1 cellular context compared by ENCODE assay signal in the genomic region with DNA sequence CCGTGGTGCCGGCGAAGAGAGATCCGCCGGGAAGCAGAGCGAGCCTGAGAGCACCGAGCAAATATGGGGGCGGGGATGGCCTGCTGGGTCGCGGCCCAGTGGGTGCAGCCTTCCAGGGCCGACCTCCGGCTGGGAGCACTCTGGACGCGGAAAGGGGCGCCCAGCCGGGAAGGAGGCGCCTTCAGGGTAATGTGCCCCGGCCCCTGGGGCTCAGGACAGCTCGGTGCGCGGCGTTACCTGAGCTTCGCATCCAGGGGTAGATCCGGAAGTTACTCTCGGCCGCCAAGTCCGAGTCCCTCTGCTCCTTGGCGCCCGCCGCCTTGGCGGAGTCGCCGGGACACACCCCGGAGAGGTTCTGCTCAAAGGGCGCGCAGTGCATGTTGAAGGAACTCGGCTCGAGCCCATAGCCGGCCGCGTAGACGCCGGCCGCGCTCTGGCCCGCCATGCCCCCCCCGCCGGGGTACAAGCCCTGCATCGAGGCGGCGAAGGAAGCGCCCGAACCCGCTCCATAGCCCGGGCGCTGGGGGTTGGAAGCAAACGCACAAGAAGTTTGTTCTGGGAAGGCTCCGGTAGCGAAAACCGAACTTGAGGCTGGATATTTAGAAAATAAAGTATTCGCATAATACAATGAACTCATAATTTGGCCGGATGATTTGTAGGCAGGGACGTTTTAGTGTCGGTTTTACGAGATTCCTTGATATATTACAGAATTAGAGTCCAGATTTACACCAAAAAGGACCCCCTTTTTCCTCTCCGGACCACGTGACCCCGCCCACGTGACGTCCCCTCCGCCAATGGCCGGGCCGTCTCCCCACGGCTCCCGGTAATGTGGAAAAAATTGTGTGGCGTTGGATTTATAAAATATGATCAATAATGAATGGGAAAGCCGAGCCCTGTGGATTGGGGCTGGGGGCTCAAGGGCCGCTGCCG.
A peak's percentile ranks its signal among the peaks of the same experiment; 100 is the strongest.
TF ChIP-seq lines count a peak whose summit lies in the region.

A gene (minus strand): TSS at position 736 of the 930 bp plus-strand sequence. CDS start 99 bp downstream, at position 637.

TF ChIP-seq in K562, 482 proteins besides CTCF, POLR2A, EP300 and RAD21 (continued from another document and continues in another):
- TF ChIP-seq, protein P1, sequence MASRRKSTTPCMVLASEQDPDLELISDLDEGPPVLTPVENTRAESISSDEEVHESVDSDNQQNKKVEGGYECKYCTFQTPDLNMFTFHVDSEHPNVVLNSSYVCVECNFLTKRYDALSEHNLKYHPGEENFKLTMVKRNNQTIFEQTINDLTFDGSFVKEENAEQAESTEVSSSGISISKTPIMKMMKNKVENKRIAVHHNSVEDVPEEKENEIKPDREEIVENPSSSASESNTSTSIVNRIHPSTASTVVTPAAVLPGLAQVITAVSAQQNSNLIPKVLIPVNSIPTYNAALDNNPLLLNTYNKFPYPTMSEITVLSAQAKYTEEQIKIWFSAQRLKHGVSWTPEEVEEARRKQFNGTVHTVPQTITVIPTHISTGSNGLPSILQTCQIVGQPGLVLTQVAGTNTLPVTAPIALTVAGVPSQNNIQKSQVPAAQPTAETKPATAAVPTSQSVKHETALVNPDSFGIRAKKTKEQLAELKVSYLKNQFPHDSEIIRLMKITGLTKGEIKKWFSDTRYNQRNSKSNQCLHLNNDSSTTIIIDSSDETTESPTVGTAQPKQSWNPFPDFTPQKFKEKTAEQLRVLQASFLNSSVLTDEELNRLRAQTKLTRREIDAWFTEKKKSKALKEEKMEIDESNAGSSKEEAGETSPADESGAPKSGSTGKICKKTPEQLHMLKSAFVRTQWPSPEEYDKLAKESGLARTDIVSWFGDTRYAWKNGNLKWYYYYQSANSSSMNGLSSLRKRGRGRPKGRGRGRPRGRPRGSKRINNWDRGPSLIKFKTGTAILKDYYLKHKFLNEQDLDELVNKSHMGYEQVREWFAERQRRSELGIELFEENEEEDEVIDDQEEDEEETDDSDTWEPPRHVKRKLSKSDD (conservative IDR thresholded peaks at IDR 0.05; ENCODE audit: low read length) = no peak
- TF ChIP-seq MCM5 (IDR thresholded peaks at IDR 0.05; ENCODE audit: low read depth) = no peak
- no peak for TF ChIP-seq ARID1B (IDR thresholded peaks at IDR 0.05)
- TF ChIP-seq FOXK1 (CRISPR knock-in tag; IDR thresholded peaks at IDR 0.05; ENCODE audit: borderline replicate concordance) = no peak
- no peak for TF ChIP-seq POLR3A (IDR thresholded peaks at IDR 0.05; ENCODE audit: borderline replicate concordance, extremely low read depth, insufficient read depth, insufficient read length)
- TF ChIP-seq, protein P2, sequence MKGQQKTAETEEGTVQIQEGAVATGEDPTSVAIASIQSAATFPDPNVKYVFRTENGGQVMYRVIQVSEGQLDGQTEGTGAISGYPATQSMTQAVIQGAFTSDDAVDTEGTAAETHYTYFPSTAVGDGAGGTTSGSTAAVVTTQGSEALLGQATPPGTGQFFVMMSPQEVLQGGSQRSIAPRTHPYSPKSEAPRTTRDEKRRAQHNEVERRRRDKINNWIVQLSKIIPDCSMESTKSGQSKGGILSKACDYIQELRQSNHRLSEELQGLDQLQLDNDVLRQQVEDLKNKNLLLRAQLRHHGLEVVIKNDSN (CRISPR knock-in tag; IDR thresholded peaks at IDR 0.05) = peak; percentile 97
- TF ChIP-seq ZNF253 (CRISPR knock-in tag; conservative IDR thresholded peaks at IDR 0.05) = no peak
- TF ChIP-seq ZC3H4 (CRISPR knock-in tag; IDR thresholded peaks at IDR 0.05; ENCODE audit: borderline replicate concordance) = no peak
- no peak for TF ChIP-seq ZNF3 (CRISPR knock-in tag; IDR thresholded peaks at IDR 0.05)
- no peak for TF ChIP-seq ZNF431 (CRISPR knock-in tag; IDR thresholded peaks at IDR 0.05)
- TF ChIP-seq TARDBP (IDR thresholded peaks at IDR 0.05) = no peak
- TF ChIP-seq, protein P3, sequence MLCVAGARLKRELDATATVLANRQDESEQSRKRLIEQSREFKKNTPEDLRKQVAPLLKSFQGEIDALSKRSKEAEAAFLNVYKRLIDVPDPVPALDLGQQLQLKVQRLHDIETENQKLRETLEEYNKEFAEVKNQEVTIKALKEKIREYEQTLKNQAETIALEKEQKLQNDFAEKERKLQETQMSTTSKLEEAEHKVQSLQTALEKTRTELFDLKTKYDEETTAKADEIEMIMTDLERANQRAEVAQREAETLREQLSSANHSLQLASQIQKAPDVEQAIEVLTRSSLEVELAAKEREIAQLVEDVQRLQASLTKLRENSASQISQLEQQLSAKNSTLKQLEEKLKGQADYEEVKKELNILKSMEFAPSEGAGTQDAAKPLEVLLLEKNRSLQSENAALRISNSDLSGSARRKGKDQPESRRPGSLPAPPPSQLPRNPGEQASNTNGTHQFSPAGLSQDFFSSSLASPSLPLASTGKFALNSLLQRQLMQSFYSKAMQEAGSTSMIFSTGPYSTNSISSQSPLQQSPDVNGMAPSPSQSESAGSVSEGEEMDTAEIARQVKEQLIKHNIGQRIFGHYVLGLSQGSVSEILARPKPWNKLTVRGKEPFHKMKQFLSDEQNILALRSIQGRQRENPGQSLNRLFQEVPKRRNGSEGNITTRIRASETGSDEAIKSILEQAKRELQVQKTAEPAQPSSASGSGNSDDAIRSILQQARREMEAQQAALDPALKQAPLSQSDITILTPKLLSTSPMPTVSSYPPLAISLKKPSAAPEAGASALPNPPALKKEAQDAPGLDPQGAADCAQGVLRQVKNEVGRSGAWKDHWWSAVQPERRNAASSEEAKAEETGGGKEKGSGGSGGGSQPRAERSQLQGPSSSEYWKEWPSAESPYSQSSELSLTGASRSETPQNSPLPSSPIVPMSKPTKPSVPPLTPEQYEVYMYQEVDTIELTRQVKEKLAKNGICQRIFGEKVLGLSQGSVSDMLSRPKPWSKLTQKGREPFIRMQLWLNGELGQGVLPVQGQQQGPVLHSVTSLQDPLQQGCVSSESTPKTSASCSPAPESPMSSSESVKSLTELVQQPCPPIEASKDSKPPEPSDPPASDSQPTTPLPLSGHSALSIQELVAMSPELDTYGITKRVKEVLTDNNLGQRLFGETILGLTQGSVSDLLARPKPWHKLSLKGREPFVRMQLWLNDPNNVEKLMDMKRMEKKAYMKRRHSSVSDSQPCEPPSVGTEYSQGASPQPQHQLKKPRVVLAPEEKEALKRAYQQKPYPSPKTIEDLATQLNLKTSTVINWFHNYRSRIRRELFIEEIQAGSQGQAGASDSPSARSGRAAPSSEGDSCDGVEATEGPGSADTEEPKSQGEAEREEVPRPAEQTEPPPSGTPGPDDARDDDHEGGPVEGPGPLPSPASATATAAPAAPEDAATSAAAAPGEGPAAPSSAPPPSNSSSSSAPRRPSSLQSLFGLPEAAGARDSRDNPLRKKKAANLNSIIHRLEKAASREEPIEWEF (CRISPR knock-in tag; IDR thresholded peaks at IDR 0.05) = no peak
- no peak for TF ChIP-seq NFXL1 (CRISPR knock-in tag; IDR thresholded peaks at IDR 0.05)
- TF ChIP-seq ELF4 (CRISPR knock-in tag; IDR thresholded peaks at IDR 0.05) = 0 out of 2 replicates have a peak, but pooled peaks have one; percentile 14
- no peak for TF ChIP-seq ZNF282 (CRISPR knock-in tag; IDR thresholded peaks at IDR 0.05)
- no peak for TF ChIP-seq FOXP1 (CRISPR knock-in tag; IDR thresholded peaks at IDR 0.05)
- TF ChIP-seq ZC3H11A (IDR thresholded peaks at IDR 0.05; ENCODE audit: low read depth, low read length) = no peak
- no peak for TF ChIP-seq C11orf30 (IDR thresholded peaks at IDR 0.05; ENCODE audit: low read depth)
- no peak for TF ChIP-seq NELFE (IDR thresholded peaks at IDR 0.05; ENCODE audit: insufficient read depth, insufficient read length)
- no peak for TF ChIP-seq FOSL1 (tag; conservative IDR thresholded peaks at IDR 0.05)
- no peak for TF ChIP-seq RUNX1 (IDR thresholded peaks at IDR 0.05; ENCODE audit: low read depth)
- TF ChIP-seq CTBP1 (IDR thresholded peaks at IDR 0.05; ENCODE audit: borderline replicate concordance) = no peak
- no peak for TF ChIP-seq CSDE1 (IDR thresholded peaks at IDR 0.05)
- TF ChIP-seq SPI1 (IDR thresholded peaks at IDR 0.05; ENCODE audit: borderline replicate concordance, low read depth, low read length) = no peak
- TF ChIP-seq, protein P4, sequence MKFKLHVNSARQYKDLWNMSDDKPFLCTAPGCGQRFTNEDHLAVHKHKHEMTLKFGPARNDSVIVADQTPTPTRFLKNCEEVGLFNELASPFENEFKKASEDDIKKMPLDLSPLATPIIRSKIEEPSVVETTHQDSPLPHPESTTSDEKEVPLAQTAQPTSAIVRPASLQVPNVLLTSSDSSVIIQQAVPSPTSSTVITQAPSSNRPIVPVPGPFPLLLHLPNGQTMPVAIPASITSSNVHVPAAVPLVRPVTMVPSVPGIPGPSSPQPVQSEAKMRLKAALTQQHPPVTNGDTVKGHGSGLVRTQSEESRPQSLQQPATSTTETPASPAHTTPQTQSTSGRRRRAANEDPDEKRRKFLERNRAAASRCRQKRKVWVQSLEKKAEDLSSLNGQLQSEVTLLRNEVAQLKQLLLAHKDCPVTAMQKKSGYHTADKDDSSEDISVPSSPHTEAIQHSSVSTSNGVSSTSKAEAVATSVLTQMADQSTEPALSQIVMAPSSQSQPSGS (CRISPR knock-in tag; IDR thresholded peaks at IDR 0.05) = no peak
- TF ChIP-seq, protein P5, sequence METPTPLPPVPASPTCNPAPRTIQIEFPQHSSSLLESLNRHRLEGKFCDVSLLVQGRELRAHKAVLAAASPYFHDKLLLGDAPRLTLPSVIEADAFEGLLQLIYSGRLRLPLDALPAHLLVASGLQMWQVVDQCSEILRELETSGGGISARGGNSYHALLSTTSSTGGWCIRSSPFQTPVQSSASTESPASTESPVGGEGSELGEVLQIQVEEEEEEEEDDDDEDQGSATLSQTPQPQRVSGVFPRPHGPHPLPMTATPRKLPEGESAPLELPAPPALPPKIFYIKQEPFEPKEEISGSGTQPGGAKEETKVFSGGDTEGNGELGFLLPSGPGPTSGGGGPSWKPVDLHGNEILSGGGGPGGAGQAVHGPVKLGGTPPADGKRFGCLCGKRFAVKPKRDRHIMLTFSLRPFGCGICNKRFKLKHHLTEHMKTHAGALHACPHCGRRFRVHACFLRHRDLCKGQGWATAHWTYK (CRISPR knock-in tag; IDR thresholded peaks at IDR 0.05) = peak; percentile 22; the same call in 1 of the 2 replicates
- TF ChIP-seq, protein P6, sequence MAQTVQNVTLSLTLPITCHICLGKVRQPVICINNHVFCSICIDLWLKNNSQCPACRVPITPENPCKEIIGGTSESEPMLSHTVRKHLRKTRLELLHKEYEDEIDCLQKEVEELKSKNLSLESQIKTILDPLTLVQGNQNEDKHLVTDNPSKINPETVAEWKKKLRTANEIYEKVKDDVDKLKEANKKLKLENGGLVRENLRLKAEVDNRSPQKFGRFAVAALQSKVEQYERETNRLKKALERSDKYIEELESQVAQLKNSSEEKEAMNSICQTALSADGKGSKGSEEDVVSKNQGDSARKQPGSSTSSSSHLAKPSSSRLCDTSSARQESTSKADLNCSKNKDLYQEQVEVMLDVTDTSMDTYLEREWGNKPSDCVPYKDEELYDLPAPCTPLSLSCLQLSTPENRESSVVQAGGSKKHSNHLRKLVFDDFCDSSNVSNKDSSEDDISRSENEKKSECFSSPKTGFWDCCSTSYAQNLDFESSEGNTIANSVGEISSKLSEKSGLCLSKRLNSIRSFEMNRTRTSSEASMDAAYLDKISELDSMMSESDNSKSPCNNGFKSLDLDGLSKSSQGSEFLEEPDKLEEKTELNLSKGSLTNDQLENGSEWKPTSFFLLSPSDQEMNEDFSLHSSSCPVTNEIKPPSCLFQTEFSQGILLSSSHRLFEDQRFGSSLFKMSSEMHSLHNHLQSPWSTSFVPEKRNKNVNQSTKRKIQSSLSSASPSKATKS (CRISPR knock-in tag; IDR thresholded peaks at IDR 0.05) = no peak
- TF ChIP-seq NBN (IDR thresholded peaks at IDR 0.05; ENCODE audit: low read depth) = no peak
- TF ChIP-seq, protein P7, sequence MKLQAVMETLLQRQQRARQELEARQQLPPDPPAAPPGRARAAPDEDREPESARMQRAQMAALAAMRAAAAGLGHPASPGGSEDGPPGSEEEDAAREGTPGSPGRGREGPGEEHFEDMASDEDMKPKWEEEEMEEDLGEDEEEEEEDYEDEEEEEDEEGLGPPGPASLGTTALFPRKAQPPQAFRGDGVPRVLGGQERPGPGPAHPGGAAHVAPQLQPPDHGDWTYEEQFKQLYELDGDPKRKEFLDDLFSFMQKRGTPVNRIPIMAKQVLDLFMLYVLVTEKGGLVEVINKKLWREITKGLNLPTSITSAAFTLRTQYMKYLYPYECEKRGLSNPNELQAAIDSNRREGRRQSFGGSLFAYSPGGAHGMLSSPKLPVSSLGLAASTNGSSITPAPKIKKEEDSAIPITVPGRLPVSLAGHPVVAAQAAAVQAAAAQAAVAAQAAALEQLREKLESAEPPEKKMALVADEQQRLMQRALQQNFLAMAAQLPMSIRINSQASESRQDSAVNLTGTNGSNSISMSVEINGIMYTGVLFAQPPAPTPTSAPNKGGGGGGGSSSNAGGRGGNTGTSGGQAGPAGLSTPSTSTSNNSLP (IDR thresholded peaks at IDR 0.05; ENCODE audit: borderline replicate concordance, low read depth, low read length) = no peak
- no peak for TF ChIP-seq SRSF7 (optimal IDR thresholded peaks at IDR 0.05; ENCODE audit: low read depth, low read length)
- peak; percentile 61 for TF ChIP-seq SMAD4 (CRISPR knock-in tag; conservative IDR thresholded peaks at IDR 0.05)
- TF ChIP-seq SMC3 (conservative IDR thresholded peaks at IDR 0.05; ENCODE audit: insufficient read depth, low read depth, low read length) = no peak
- TF ChIP-seq SAP30 (IDR thresholded peaks at IDR 0.05; ENCODE audit: borderline replicate concordance, insufficient read depth, low read depth, low read length, poor library complexity, severe bottlenecking) = no peak
- TF ChIP-seq SLC30A9 (CRISPR knock-in tag; IDR thresholded peaks at IDR 0.05) = no peak
- no peak for TF ChIP-seq CC2D1A (IDR thresholded peaks at IDR 0.05)
- TF ChIP-seq, protein P8, sequence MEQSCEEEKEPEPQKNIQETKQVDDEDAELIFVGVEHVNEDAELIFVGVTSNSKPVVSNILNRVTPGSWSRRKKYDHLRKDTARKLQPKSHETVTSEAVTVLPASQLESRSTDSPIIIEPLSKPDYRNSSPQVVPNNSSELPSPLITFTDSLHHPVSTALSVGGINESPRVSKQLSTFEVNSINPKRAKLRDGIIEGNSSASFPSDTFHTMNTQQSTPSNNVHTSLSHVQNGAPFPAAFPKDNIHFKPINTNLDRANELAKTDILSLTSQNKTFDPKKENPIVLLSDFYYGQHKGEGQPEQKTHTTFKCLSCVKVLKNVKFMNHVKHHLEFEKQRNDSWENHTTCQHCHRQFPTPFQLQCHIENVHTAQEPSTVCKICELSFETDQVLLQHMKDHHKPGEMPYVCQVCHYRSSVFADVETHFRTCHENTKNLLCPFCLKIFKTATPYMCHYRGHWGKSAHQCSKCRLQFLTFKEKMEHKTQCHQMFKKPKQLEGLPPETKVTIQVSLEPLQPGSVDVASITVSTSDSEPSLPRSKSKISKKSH (CRISPR knock-in tag; IDR thresholded peaks at IDR 0.05) = no peak
- no peak for TF ChIP-seq ZBTB8A (IDR thresholded peaks at IDR 0.05; ENCODE audit: partially characterized antibody)
- TF ChIP-seq ZNF184 (CRISPR knock-in tag; IDR thresholded peaks at IDR 0.05) = no peak
- TF ChIP-seq POLR2AphosphoS2 (IDR thresholded peaks at IDR 0.05; ENCODE audit: low read length) = peak; percentile 67; the same call in 1 of the 2 replicates
- TF ChIP-seq PRMT5 (CRISPR knock-in tag; IDR thresholded peaks at IDR 0.05) = no peak
- TF ChIP-seq PML (IDR thresholded peaks at IDR 0.05; ENCODE audit: low read length) = no peak; the same call in 1 of the 2 replicates
- TF ChIP-seq ZNF766 (CRISPR knock-in tag; conservative IDR thresholded peaks at IDR 0.05) = no peak; the same call in 1 of the 2 replicates
- no peak for TF ChIP-seq MEIS2 (IDR thresholded peaks at IDR 0.05; ENCODE audit: partially characterized antibody)
- TF ChIP-seq NEUROD1 (IDR thresholded peaks at IDR 0.05; ENCODE audit: borderline replicate concordance, low read depth, low read length, partially characterized antibody) = no peak
- TF ChIP-seq BCL6 (CRISPR knock-in tag; IDR thresholded peaks at IDR 0.05) = no peak
- TF ChIP-seq ZNF76 (CRISPR knock-in tag; IDR thresholded peaks at IDR 0.05; ENCODE audit: borderline replicate concordance) = no peak
